ENCODE assay signal across 8 cellular contexts in genomic region chr6:139373928-139374356, GRCh38. TPM values are rescaled to one million over a fixed set of nuclear protein-coding genes. Genes with fewer than 3 reads are reported as not detected.
DNase-seq lines count a peak whose midpoint lies in the region; ATAC-seq and TF ChIP-seq lines count a peak whose summit lies in the region.

No MANE protein-coding gene starts in this region.

- peak overlapping the region; percentile 98 for H3K4me3 Mint-ChIP-seq in activated naive CD8-positive, alpha-beta T cell treated with anti-CD3 and anti-CD28 coated beads, Interleukin-2, amount 50 U/mL, for 24 hours
- peak overlapping the region; percentile 97 to 99 (median 98) for H3K4me3 Mint-ChIP-seq in immature natural killer cell
- peak overlapping the region; percentile 88 to 98 for H3K4me3 Mint-ChIP-seq in stimulated activated naive B cell treated with anti-CD40 and anti-IgM and Interleukin-4, amounts not matched to agents 10 μg/mL and 1 μg/mL and 100 μg/mL, for 72 hours

- H3K4me3 ChIP-seq in SK-N-SH (ENCODE audit: low read depth in 2 of 2, low read length in 1 of 2), result peak overlapping the region; percentile 72 to 95

- peaks cover 31% of the 10 kb centered on the region for H4K20me1 ChIP-seq in SK-N-SH (ENCODE audit: insufficient read depth)

- peaks cover 9% of the 10 kb centered on the region for H3K36me3 Mint-ChIP-seq in activated naive CD8-positive, alpha-beta T cell treated with anti-CD3 and anti-CD28 coated beads, Interleukin-2, amount 50 U/mL, for 24 hours (ENCODE audit: low read depth)
- peaks cover 0 to 5% (median 4%) of the 10 kb centered on the region in 3 donors for H3K36me3 Mint-ChIP-seq in immature natural killer cell
- H3K36me3 Mint-ChIP-seq in stimulated activated naive B cell treated with anti-CD40 and anti-IgM and Interleukin-4, amounts not matched to agents 10 μg/mL and 1 μg/mL and 100 μg/mL, for 72 hours, result peaks cover 10 to 13% of the 10 kb centered on the region in 2 donors

- peaks cover 18 to 24% of the 10 kb centered on the region in 2 experiments; a peak in 3 of 4 replicates for H3K4me1 ChIP-seq in SK-N-SH (ENCODE audit: control insufficient read depth in 1 of 2, insufficient read depth in 2 of 2, low read depth in 1 of 2, low read length in 1 of 2)

- TF ChIP-seq EP300 in SK-N-SH (IDR thresholded peaks at IDR 0.05; ENCODE audit: borderline replicate concordance in 1 of 2, low read depth in 1 of 2, low read length in 1 of 2), result no peak

- H3F3A ChIP-seq in SK-N-SH (replicated peaks; ENCODE audit: insufficient read depth), result peaks cover 38% of the 10 kb centered on the region

- H3K9me3 ChIP-seq in SK-N-SH, result no peaks in the 10 kb centered on the region

- no peaks in the 10 kb centered on the region for H3K9me2 ChIP-seq in SK-N-SH

- H3K27ac Mint-ChIP-seq in activated naive CD8-positive, alpha-beta T cell treated with anti-CD3 and anti-CD28 coated beads, Interleukin-2, amount 50 U/mL, for 24 hours, result peak overlapping the region; percentile 98
- peak overlapping the region; percentile 93 to 99 (median 96) for H3K27ac Mint-ChIP-seq in immature natural killer cell
- peak overlapping the region; percentile 100 for H3K27ac Mint-ChIP-seq in stimulated activated naive B cell treated with anti-CD40 and anti-IgM and Interleukin-4, amounts not matched to agents 10 μg/mL and 1 μg/mL and 100 μg/mL, for 72 hours

- no peak for TF ChIP-seq CTCF in SK-N-SH (IDR thresholded peaks at IDR 0.05)

- H3K36me3 ChIP-seq in SK-N-SH (replicated peaks in 1 of 2; ENCODE audit: control insufficient read depth in 1 of 2, insufficient read depth in 2 of 2, low read length in 1 of 2), result peaks cover 18 to 27% of the 10 kb centered on the region in 2 experiments

- no peak for TF ChIP-seq RAD21 in SK-N-SH (IDR thresholded peaks at IDR 0.05; ENCODE audit: low read length)

- POLR2A ChIA-PET in SK-N-SH (lab: Yijun Ruan, JAX), result no interaction called here

- H3K27me3 Mint-ChIP-seq in activated naive CD8-positive, alpha-beta T cell treated with anti-CD3 and anti-CD28 coated beads, Interleukin-2, amount 50 U/mL, for 24 hours, result peaks cover 2% of the 10 kb centered on the region
- peaks cover 12 to 22% (median 14%) of the 10 kb centered on the region in 3 donors for H3K27me3 Mint-ChIP-seq in immature natural killer cell (ENCODE audit: low read depth in 3 of 3)
- H3K27me3 Mint-ChIP-seq in stimulated activated naive B cell treated with anti-CD40 and anti-IgM and Interleukin-4, amounts not matched to agents 10 μg/mL and 1 μg/mL and 100 μg/mL, for 72 hours, result no peaks in the 10 kb centered on the region

- ATAC-seq in SK-N-SH treated with all-trans-retinoic acid at 6 μM for 48 hours (no peak; the same call in 1 of the 3 replicates), HG03175 (IDR thresholded peaks at IDR 0.05; ENCODE audit: unreplicated experiment) (peak; percentile 8)
- ATAC-seq in activated naive CD8-positive, alpha-beta T cell treated with anti-CD3 and anti-CD28 coated beads, Interleukin-2, amount 50 U/mL, for 24 hours, result no peak
- peak in 1 of 2 donors; percentile 4 for ATAC-seq in stimulated activated naive B cell treated with anti-CD40 and anti-IgM and Interleukin-4, amounts not matched to agents 10 μg/mL and 1 μg/mL and 100 μg/mL, for 72 hours (replicated peaks)

- no peaks in the 10 kb centered on the region for H3K27me3 ChIP-seq in SK-N-SH (ENCODE audit: insufficient read depth)

- peak overlapping the region; percentile 85 to 91 for H3K27ac ChIP-seq in SK-N-SH (ENCODE audit: low read depth in 2 of 2, low read length in 1 of 2)

- no peaks in the 10 kb centered on the region for H3K9me3 Mint-ChIP-seq in activated naive CD8-positive, alpha-beta T cell treated with anti-CD3 and anti-CD28 coated beads, Interleukin-2, amount 50 U/mL, for 24 hours
- H3K9me3 Mint-ChIP-seq in immature natural killer cell, result no peaks in the 10 kb centered on the region
- no peaks in the 10 kb centered on the region for H3K9me3 Mint-ChIP-seq in stimulated activated naive B cell treated with anti-CD40 and anti-IgM and Interleukin-4, amounts not matched to agents 10 μg/mL and 1 μg/mL and 100 μg/mL, for 72 hours

- CTCF ChIA-PET in SK-N-SH (lab: Yijun Ruan, JAX), result interaction anchor here (0.6 to 3.1 kb wide), 6 partner anchors 9 to 1123 kb away, joined by 3 to 20 read pairs (median 4); no protein-coding TSS in a partner anchor

- no peak for DNase-seq in SK-N-SH
- no peak for DNase-seq in activated naive CD8-positive, alpha-beta T cell treated with anti-CD3 and anti-CD28 coated beads, Interleukin-2, amount 50 U/mL, for 24 hours
- no peak for DNase-seq in immature natural killer cell
- no peak for DNase-seq in stimulated activated naive B cell treated with anti-CD40 and anti-IgM and Interleukin-4, amounts not matched to agents 10 μg/mL and 1 μg/mL and 100 μg/mL, for 72 hours
- DNase-seq in effector CD4-positive, alpha-beta T cell, result no peak
- no peak for DNase-seq in NCI-H187 (lab: John Stamatoyannopoulos, UW)

- H3K4me2 ChIP-seq in SK-N-SH, result peak overlapping the region; percentile 85

- peaks cover 40% of the 10 kb centered on the region for H3K79me2 ChIP-seq in SK-N-SH (ENCODE audit: insufficient read depth)

- peak overlapping the region; percentile 98 for H3K9ac ChIP-seq in SK-N-SH

- H2AFZ ChIP-seq in SK-N-SH (ENCODE audit: low read depth), result 0 out of 2 replicates have a peak overlapping the region, but pooled peaks have one; percentile 45

- H3K4me1 Mint-ChIP-seq in activated naive CD8-positive, alpha-beta T cell treated with anti-CD3 and anti-CD28 coated beads, Interleukin-2, amount 50 U/mL, for 24 hours, result peaks cover 56% of the 10 kb centered on the region
- H3K4me1 Mint-ChIP-seq in immature natural killer cell, result peaks cover 51 to 70% of the 10 kb centered on the region in 2 donors
- H3K4me1 Mint-ChIP-seq in stimulated activated naive B cell treated with anti-CD40 and anti-IgM and Interleukin-4, amounts not matched to agents 10 μg/mL and 1 μg/mL and 100 μg/mL, for 72 hours, result peaks cover 19 to 35% of the 10 kb centered on the region in 2 donors

- 0% methylated on average over 7 of the region's 25 CpGs for WGBS in SK-N-SH (ENCODE audit: low lambda C conversion rate)

TF ChIP-seq in SK-N-SH, 30 proteins besides CTCF, POLR2A, EP300 and RAD21:
- TF ChIP-seq MXI1 (IDR thresholded peaks at IDR 0.05; ENCODE audit: low read depth, low read length) (no peak), GABPA (IDR thresholded peaks at IDR 0.05; ENCODE audit: low read depth) (peak; percentile 6; the same call in 1 of the 2 replicates)

TF ChIP-seq in SK-N-SH treated with all-trans-retinoic acid at 6 μM for 48 hours, 23 proteins besides CTCF, POLR2A, EP300 and RAD21 (continues in another document):
- TF ChIP-seq ESRRG (CRISPR knock-in tag; IDR thresholded peaks at IDR 0.05), result no peak
- TF ChIP-seq CSDC2 (CRISPR knock-in tag; IDR thresholded peaks at IDR 0.05), result no peak
- no peak for TF ChIP-seq PPARA (CRISPR knock-in tag; IDR thresholded peaks at IDR 0.05; ENCODE audit: borderline replicate concordance)
- no peak for TF ChIP-seq TSHZ2 (CRISPR knock-in tag; IDR thresholded peaks at IDR 0.05)
- TF ChIP-seq ZNF8 (CRISPR knock-in tag; IDR thresholded peaks at IDR 0.05), result no peak
- no peak for TF ChIP-seq ZNF70 (CRISPR knock-in tag; IDR thresholded peaks at IDR 0.05)
- TF ChIP-seq ARNTL (CRISPR knock-in tag; IDR thresholded peaks at IDR 0.05; ENCODE audit: borderline replicate concordance, low read depth), result no peak
- no peak for TF ChIP-seq CSRNP3 (CRISPR knock-in tag; IDR thresholded peaks at IDR 0.05)
- no peak for TF ChIP-seq TCF4 (CRISPR knock-in tag; IDR thresholded peaks at IDR 0.05; ENCODE audit: borderline replicate concordance)
- TF ChIP-seq ZFP3 (CRISPR knock-in tag; IDR thresholded peaks at IDR 0.05), result no peak
- no peak for TF ChIP-seq TOX (CRISPR knock-in tag; IDR thresholded peaks at IDR 0.05; ENCODE audit: borderline replicate concordance)

RNA-seq across cellular contexts. Expression of gene CITED2, which starts 0.5 kb away (rescaled TPM):
- polyA plus RNA-seq in SK-N-SH (2012; rRNA removed), result 159 and 173 TPM in 2 replicates
- 133 and 135 TPM in 2 replicates for polyA plus RNA-seq in SK-N-SH (2012; cell fraction: cytosol; rRNA removed)
- polyA plus RNA-seq in SK-N-SH (2012; cell fraction: nucleus; rRNA removed), result 156 and 252 TPM in 2 replicates
- polyA plus RNA-seq in immature natural killer cell, result 10 to 100 TPM; 11.1 to 36.3 (median 18.4) TPM
